Comparison of ENCODE assay signal across 8 cellular contexts in the genomic region with DNA sequence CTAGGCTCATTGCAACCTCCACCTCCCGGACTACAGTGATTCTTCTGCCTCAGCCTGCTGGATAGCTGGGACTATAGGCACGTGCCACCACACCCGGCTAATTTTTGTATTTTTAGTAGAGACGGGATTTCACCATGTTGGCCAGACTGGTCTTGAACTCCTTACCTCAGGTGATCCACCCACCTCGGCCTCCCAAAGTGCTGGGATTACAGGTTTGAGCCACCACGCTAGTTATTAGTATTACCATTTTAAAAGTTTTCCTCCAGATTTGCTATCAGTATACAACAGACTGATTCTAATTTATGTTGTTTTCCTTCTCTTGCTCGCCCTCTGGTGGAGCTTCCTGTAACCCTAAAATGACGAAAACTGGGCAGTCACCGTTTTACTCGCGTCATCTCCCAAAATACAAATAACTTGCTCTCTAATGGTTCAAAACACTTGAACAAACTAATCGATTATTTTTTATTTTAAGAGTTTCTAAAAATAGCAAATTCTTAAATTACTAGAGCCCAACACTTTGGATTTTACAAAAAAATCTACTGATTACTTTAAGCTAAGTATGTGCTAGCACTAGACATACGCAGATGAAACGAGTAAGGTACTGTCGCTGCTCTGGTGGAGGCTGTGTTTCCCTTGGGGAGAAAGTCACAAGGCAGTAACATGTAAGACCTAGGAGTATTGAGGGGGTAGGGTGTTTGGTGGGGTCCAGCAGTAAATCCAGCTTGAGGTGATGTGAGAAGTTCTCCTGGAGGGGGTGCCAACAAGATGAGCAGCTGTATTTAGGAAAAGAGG.
A peak's percentile ranks its signal among the peaks of the same experiment; 100 is the strongest.
DNase-seq lines count a peak whose midpoint lies in the region; ATAC-seq and TF ChIP-seq lines count a peak whose summit lies in the region.

No MANE protein-coding gene starts in this region.

- H3K4me3 Mint-ChIP-seq in activated T-helper 2 cell treated with anti-CD3 and anti-CD28 coated beads, Interferon-gamma antibody, Interleukin-2, Interleukin-4, amounts not matched to agents 10 μg/mL and 5 μg/mL and 100 μg/mL, durations not matched to agents 14 hours and 24 hours and 36 hours (ENCODE audit: low read depth) = no peak overlapping the region
- no peak overlapping the region for H3K4me3 Mint-ChIP-seq in type B pancreatic cell

- no peaks in the 10 kb centered on the region for H3K36me3 ChIP-seq in ovary

- ATAC-seq in GM19395 (IDR thresholded peaks at IDR 0.05; ENCODE audit: unreplicated experiment) (peak; percentile 75), foreskin keratinocyte (peak; percentile 79)

- H3K27ac Mint-ChIP-seq in activated T-helper 2 cell treated with anti-CD3 and anti-CD28 coated beads, Interferon-gamma antibody, Interleukin-2, Interleukin-4, amounts not matched to agents 10 μg/mL and 5 μg/mL and 100 μg/mL, durations not matched to agents 14 hours and 24 hours and 36 hours = no peak overlapping the region
- H3K27ac Mint-ChIP-seq in type B pancreatic cell = no peak overlapping the region

- peaks cover 6% of the 10 kb centered on the region for H3K27me3 Mint-ChIP-seq in activated T-helper 2 cell treated with anti-CD3 and anti-CD28 coated beads, Interferon-gamma antibody, Interleukin-2, Interleukin-4, amounts not matched to agents 10 μg/mL and 5 μg/mL and 100 μg/mL, durations not matched to agents 14 hours and 24 hours and 36 hours (ENCODE audit: low read depth)
- no peaks in the 10 kb centered on the region for H3K27me3 Mint-ChIP-seq in type B pancreatic cell

- TF ChIP-seq POLR2A in ovary (IDR thresholded peaks at IDR 0.05) = no peak

- 32 to 43% (median 40%) methylated on average over 15 of the region's 15 CpGs for WGBS in ovary, 3 donors

- H3K36me3 Mint-ChIP-seq in activated T-helper 2 cell treated with anti-CD3 and anti-CD28 coated beads, Interferon-gamma antibody, Interleukin-2, Interleukin-4, amounts not matched to agents 10 μg/mL and 5 μg/mL and 100 μg/mL, durations not matched to agents 14 hours and 24 hours and 36 hours (ENCODE audit: low read depth) = peaks cover 4% of the 10 kb centered on the region
- H3K36me3 Mint-ChIP-seq in type B pancreatic cell = peaks cover 1% of the 10 kb centered on the region

- TF ChIP-seq CTCF in foreskin keratinocyte (conservative IDR thresholded peaks at IDR 0.05) (peak; percentile 80), ovary (IDR thresholded peaks at IDR 0.05) (peak; percentile 23 to 59 (median 55)), type B pancreatic cell (conservative IDR thresholded peaks at IDR 0.05) (peak; percentile 81)

- TF ChIP-seq EP300 in ovary (IDR thresholded peaks at IDR 0.05) = no peak

- H3K9me3 ChIP-seq in ovary = no peaks in the 10 kb centered on the region

- H3K27ac ChIP-seq in foreskin keratinocyte (no peak overlapping the region), ovary (no peak overlapping the region)

- H3K4me3 ChIP-seq in ovary = no peak overlapping the region

- H3K4me1 ChIP-seq in foreskin keratinocyte = no peaks in the 10 kb centered on the region
- H3K4me1 ChIP-seq in ovary (ENCODE audit: insufficient read depth) = no peaks in the 10 kb centered on the region

- H3K9me3 Mint-ChIP-seq in activated T-helper 2 cell treated with anti-CD3 and anti-CD28 coated beads, Interferon-gamma antibody, Interleukin-2, Interleukin-4, amounts not matched to agents 10 μg/mL and 5 μg/mL and 100 μg/mL, durations not matched to agents 14 hours and 24 hours and 36 hours = no peaks in the 10 kb centered on the region
- H3K9me3 Mint-ChIP-seq in type B pancreatic cell = peaks cover under 1% of the 10 kb centered on the region

- peak; percentile 79 for DNase-seq in COLO829 (ENCODE audit: low spot score)
- peak; percentile 41 for DNase-seq in HK-2 (ENCODE audit: unreplicated experiment)
- peak; percentile 80 for DNase-seq in RKO (ENCODE audit: low spot score)
- peak; percentile 48 for DNase-seq in activated T-helper 2 cell treated with anti-CD3 and anti-CD28 coated beads, Interferon-gamma antibody, Interleukin-2, Interleukin-4, amounts not matched to agents 10 μg/mL and 5 μg/mL and 100 μg/mL, durations not matched to agents 14 hours and 24 hours and 36 hours (ENCODE audit: low spot score)
- peak in 1 of 2 donors; percentile 45 for DNase-seq in foreskin keratinocyte
- peak; percentile 33 to 75 (median 51) for DNase-seq in ovary
- no peak for DNase-seq in type B pancreatic cell (ENCODE audit: extremely low spot score, unreplicated experiment)

- H3K27me3 ChIP-seq in foreskin keratinocyte (no peaks in the 10 kb centered on the region), ovary (no peaks in the 10 kb centered on the region)

- intact Hi-C loops in activated T-helper 2 cell treated with anti-CD3 and anti-CD28 coated beads, Interferon-gamma antibody, Interleukin-2, Interleukin-4, amounts not matched to agents 10 μg/mL and 5 μg/mL and 100 μg/mL, durations not matched to agents 14 hours and 24 hours and 36 hours (cut with micrococcal nuclease) = loop anchor here (1.0 to 5.0 kb wide), 2 partner anchors 290 to 400 kb away; no protein-coding TSS in a partner anchor
- intact Hi-C loops in ovary (cut with DNase I) = loop anchor here in 1 of 4 donors (10.0 kb wide), 1 partner anchor 103 kb away; no protein-coding TSS in a partner anchor

- peaks cover 6% of the 10 kb centered on the region for H3K4me1 Mint-ChIP-seq in activated T-helper 2 cell treated with anti-CD3 and anti-CD28 coated beads, Interferon-gamma antibody, Interleukin-2, Interleukin-4, amounts not matched to agents 10 μg/mL and 5 μg/mL and 100 μg/mL, durations not matched to agents 14 hours and 24 hours and 36 hours (ENCODE audit: low read depth)
- no peaks in the 10 kb centered on the region for H3K4me1 Mint-ChIP-seq in type B pancreatic cell (ENCODE audit: unreplicated experiment)
